17 cellular contexts compared by ENCODE assay signal in genomic region chr6:21785162-21785561, GRCh38.
"Had no signal": no experiment of that assay in that cellular context is flagged by ENCODE, and none has a peak within 500 bp of the region (broad histone marks: within the 10 kb centered on the region; RNA-seq: fewer than 3 reads in every experiment).

No MANE protein-coding gene starts in this region.

- H3K36me3 Mint-ChIP-seq: activated naive CD4-positive, alpha-beta T cell treated with anti-CD3 and anti-CD28 coated beads, Interleukin-2, amount 10 ng/mL, durations not matched to agents 7 days and 5 days; memory B cell had no signal

- H3K27me3 Mint-ChIP-seq: activated naive CD4-positive, alpha-beta T cell treated with anti-CD3 and anti-CD28 coated beads, Interleukin-2, amount 10 ng/mL, durations not matched to agents 7 days and 5 days; activated T-helper 17 cell treated with anti-CD3 and anti-CD28 coated beads, Interleukin-2, amount 50 U/mL, for 72 hours; memory B cell had no signal

- H3K36me3 ChIP-seq: heart right ventricle, thyroid gland, uterus had no signal

- H3K4me3 Mint-ChIP-seq: activated naive CD4-positive, alpha-beta T cell treated with anti-CD3 and anti-CD28 coated beads, Interleukin-2, amount 10 ng/mL, durations not matched to agents 7 days and 5 days; activated T-helper 17 cell treated with anti-CD3 and anti-CD28 coated beads, Interleukin-2, amount 50 U/mL, for 72 hours; memory B cell had no signal

- H3K27me3 ChIP-seq: heart right ventricle, thyroid gland, uterus had no signal

- H3K4me3 ChIP-seq: coronary artery, heart right ventricle, thyroid gland, uterus had no signal

- H3K27ac ChIP-seq: coronary artery, heart right ventricle, thyroid gland, uterus had no signal

- H3K27ac Mint-ChIP-seq: activated naive CD4-positive, alpha-beta T cell treated with anti-CD3 and anti-CD28 coated beads, Interleukin-2, amount 10 ng/mL, durations not matched to agents 7 days and 5 days; activated T-helper 17 cell treated with anti-CD3 and anti-CD28 coated beads, Interleukin-2, amount 50 U/mL, for 72 hours; memory B cell had no signal

- H3K9me3 Mint-ChIP-seq: activated naive CD4-positive, alpha-beta T cell treated with anti-CD3 and anti-CD28 coated beads, Interleukin-2, amount 10 ng/mL, durations not matched to agents 7 days and 5 days; activated T-helper 17 cell treated with anti-CD3 and anti-CD28 coated beads, Interleukin-2, amount 50 U/mL, for 72 hours had no signal

- FAIRE-seq: frontal cortex had no signal

- H3K4me1 ChIP-seq: heart right ventricle, thyroid gland, uterus had no signal

- DNase-seq: activated CD4-positive, alpha-beta T cell treated with anti-CD3 and anti-CD28 coated beads for 48 hours; activated CD8-positive, alpha-beta memory T cell treated with anti-CD3 and anti-CD28 coated beads for 24 hours; activated naive CD4-positive, alpha-beta T cell treated with anti-CD3 and anti-CD28 coated beads, Interleukin-2, amount 10 ng/mL, durations not matched to agents 7 days and 5 days; central memory CD4-positive, alpha-beta T cell; effector CD4-positive, alpha-beta T cell; heart right ventricle; islet precursor cell; retina; stimulated activated CD4-positive, alpha-beta T cell treated with anti-CD3 and anti-CD28 coated beads, Interleukin-15, amount 100 ng/mL, for 24 hours; stimulated activated CD4-positive, alpha-beta T cell treated with anti-CD3 and anti-CD28 coated beads, Interleukin-4, amount 100 ng/mL, for 24 hours; thyroid gland; uterus had no signal

- ATAC-seq: activated T-helper 17 cell treated with anti-CD3 and anti-CD28 coated beads, Interleukin-2, amount 50 U/mL, for 72 hours; heart right ventricle; left lobe of liver had no signal

- H3K9me3 ChIP-seq: heart right ventricle, thyroid gland, uterus had no signal

- H3K4me1 Mint-ChIP-seq: activated naive CD4-positive, alpha-beta T cell treated with anti-CD3 and anti-CD28 coated beads, Interleukin-2, amount 10 ng/mL, durations not matched to agents 7 days and 5 days; activated T-helper 17 cell treated with anti-CD3 and anti-CD28 coated beads, Interleukin-2, amount 50 U/mL, for 72 hours; memory B cell had no signal
